27 cellular contexts compared by ENCODE assay signal in genomic region chr2:229870903-229871650, GRCh38. TPM values are rescaled to one million over a fixed set of nuclear protein-coding genes. Genes with fewer than 3 reads are reported as not detected.
A peak's percentile ranks its signal among the peaks of the same experiment; 100 is the strongest.
DNase-seq lines count a peak whose midpoint lies in the region; FAIRE-seq and TF ChIP-seq lines count a peak whose summit lies in the region.
"Had no signal": no experiment of that assay in that cellular context is flagged by ENCODE, and none has a peak within 500 bp of the region (broad histone marks: within the 10 kb centered on the region; RNA-seq: fewer than 3 reads in every experiment).

No MANE protein-coding gene starts in this region.

- no peak for TF ChIP-seq CTCF in bronchial epithelial cell (IDR thresholded peaks at IDR 0.05; ENCODE audit: insufficient read depth, low read length, severe bottlenecking)
- no peak for TF ChIP-seq CTCF in mesothelial cell of epicardium (IDR thresholded peaks at IDR 0.05; ENCODE audit: unreplicated experiment)

- H3K4me1 Mint-ChIP-seq in mesothelial cell of epicardium: peaks cover 12% of the 10 kb centered on the region

- H3K27me3 ChIP-seq in bronchial epithelial cell (ENCODE audit: control insufficient read depth, insufficient read depth, low read length): no peaks in the 10 kb centered on the region
- H3K27me3 ChIP-seq: body of pancreas, left lung, right atrium auricular region had no signal

- no peak overlapping the region for H3K4me3 Mint-ChIP-seq in mesothelial cell of epicardium
- H3K4me3 Mint-ChIP-seq: activated T-cell treated with anti-CD3 and anti-CD28 coated beads, Interleukin-2, amount 50 U/mL, for 72 hours; CD8-positive, alpha-beta T cell; neural crest cell; T-helper 1 cell treated with Interleukin-12 subunit alpha and Interleukin-12 subunit beta and Interleukin-4 antibody, amounts not matched to agents 30 μg/mL and 1 μg/mL, for 36 hours had no signal

- no peaks in the 10 kb centered on the region for H3K9me3 Mint-ChIP-seq in mesothelial cell of epicardium
- H3K9me3 Mint-ChIP-seq: activated T-cell treated with anti-CD3 and anti-CD28 coated beads, Interleukin-2, amount 50 U/mL, for 72 hours; CD8-positive, alpha-beta T cell; neural crest cell; T-helper 1 cell treated with Interleukin-12 subunit alpha and Interleukin-12 subunit beta and Interleukin-4 antibody, amounts not matched to agents 30 μg/mL and 1 μg/mL, for 36 hours had no signal

- peaks cover 1% of the 10 kb centered on the region for H3K36me3 ChIP-seq in bronchial epithelial cell (ENCODE audit: control insufficient read depth, insufficient read depth, low read length)
- H3K36me3 ChIP-seq: right atrium auricular region had no signal

- DNase-seq in ELR (ENCODE audit: low read depth) (peak; percentile 39), NCI-H226 (peak; percentile 56), bronchial epithelial cell (ENCODE audit: low read depth) (peak; percentile 48), mesothelial cell of epicardium (ENCODE audit: low spot score in 2 of 2, unreplicated experiment in 2 of 2) (no peak), NCI-H774 (lab: John Stamatoyannopoulos, UW) (no peak), NCI-H2196 treated with DMSO at 0.1 percent for 48 hours (lab: John Stamatoyannopoulos, UW; ENCODE audit: unreplicated experiment) (no peak)
- no peak for DNase-seq in activated CD8-positive, alpha-beta memory T cell treated with anti-CD3 and anti-CD28 coated beads, Interleukin-2, amount 50 U/mL, for 4 hours
- DNase-seq: activated CD4-positive, alpha-beta T cell treated with anti-CD3 and anti-CD28 coated beads, Interleukin-2, amount 50 U/mL, for 4 hours; activated naive CD4-positive, alpha-beta T cell; activated T-cell treated with anti-CD3 and anti-CD28 coated beads, Interleukin-2, amount 50 U/mL, for 72 hours; body of pancreas; CD8-positive, alpha-beta T cell; DMS 273 treated with DMSO at 0.1 percent for 48 hours; left lung; mesenchymal stem cell; NCI-H1105; NCI-H187 treated with DMSO at 0.1 percent for 48 hours; NCI-H2171 treated with DMSO at 0.1 percent for 48 hours; NCI-H524; NK-92 treated with Interleukin-12 subunit alpha and Interleukin-12 subunit beta, amount 100 ng/mL, for 24 hours; SK-N-SH; stimulated activated naive CD4-positive, alpha-beta T cell had no signal

- H3K36me3 Mint-ChIP-seq in mesothelial cell of epicardium: peaks cover 15% of the 10 kb centered on the region

- H3K27ac Mint-ChIP-seq in mesothelial cell of epicardium: peak overlapping the region; percentile 58
- H3K27ac Mint-ChIP-seq: T-helper 1 cell treated with Interleukin-12 subunit alpha and Interleukin-12 subunit beta and Interleukin-4 antibody, amounts not matched to agents 30 μg/mL and 1 μg/mL, for 36 hours had no signal

- H3K4me3 ChIP-seq in bronchial epithelial cell (ENCODE audit: low read depth, low read length): no peak overlapping the region
- H3K4me3 ChIP-seq: body of pancreas, left lung, right atrium auricular region, smooth muscle cell had no signal

- no peaks in the 10 kb centered on the region for H3K27me3 Mint-ChIP-seq in mesothelial cell of epicardium (ENCODE audit: low read depth)

- FAIRE-seq in bronchial epithelial cell (lab: Jason Lieb, UNC): no peak
- FAIRE-seq: G401.6 had no signal

RNA-seq across cellular contexts. Expression of gene TRIP12, which starts 50.7 kb away (rescaled TPM):
- total RNA-seq in bronchial epithelial cell (170 and 326 TPM in 2 replicates), mesothelial cell of epicardium (239 to 256 TPM (median 253 TPM) in 3 replicates)

RNA-seq across cellular contexts. Expression of gene FBXO36, which starts 51.2 kb away (rescaled TPM):
- total RNA-seq in bronchial epithelial cell (3.4 and 4.2 TPM in 2 replicates), mesothelial cell of epicardium (5.1 to 6.2 TPM (median 5.5 TPM) in 3 replicates)

Comparison
In these comparisons a context has a peak if more than half of its experiments do, and no peak if none do; other contexts are left out.
1. DNase-seq: peak in ELR (single experiment), NCI-H226 (single experiment) and bronchial epithelial cell (single experiment); none in mesothelial cell of epicardium (0 of 2), activated CD8-positive, alpha-beta memory T cell treated with anti-CD3 and anti-CD28 coated beads, Interleukin-2, amount 50 U/mL, for 4 hours (single experiment), NCI-H774 (single experiment) and NCI-H2196 treated with DMSO at 0.1 percent for 48 hours (single experiment).